ENCODE assay signal across 10 cellular contexts in genomic region chr16:67326115-67326471, GRCh38. TPM values are rescaled to one million over a fixed set of nuclear protein-coding genes. Genes with fewer than 3 reads are reported as not detected.
DNase-seq lines count a peak whose midpoint lies in the region; ATAC-seq and TF ChIP-seq lines count a peak whose summit lies in the region.
"Had no signal": no experiment of that assay in that cellular context is flagged by ENCODE, and none has a peak within 500 bp of the region (broad histone marks: within the 10 kb centered on the region; RNA-seq: fewer than 3 reads in every experiment).

No MANE protein-coding gene starts in this region.

- H3K27ac ChIP-seq in right lobe of liver: no peak overlapping the region
- H3K27ac ChIP-seq in suprapubic skin: no peak overlapping the region
- H3K27ac ChIP-seq: C4-2B had no signal

- no peak overlapping the region for H3K27ac Mint-ChIP-seq in activated CD4-positive, alpha-beta T cell treated with anti-CD3 and anti-CD28 coated beads, Interleukin-2, amount 10 ng/mL, durations not matched to agents 7 days and 5 days

- 34% methylated on average over 9 of the region's 11 CpGs for WGBS in right lobe of liver (ENCODE audit: insufficient coverage, low coverage, low lambda C conversion rate, missing lambda C conversion rate)
- 43% methylated on average over 11 of the region's 11 CpGs for whole genome bisulfite sequencing in suprapubic skin

- CTCF ChIA-PET in activated CD4-positive, alpha-beta T cell treated with anti-CD3 and anti-CD28 coated beads, Interleukin-2, amount 10 ng/mL, durations not matched to agents 7 days and 5 days (lab: Charles Lee): interaction anchor here (0.6 to 3.1 kb wide), 6 partner anchors 28 to 586 kb away, joined by 3 to 9 read pairs (median 3); no protein-coding TSS in a partner anchor

- H3K4me1 Mint-ChIP-seq in activated CD4-positive, alpha-beta T cell treated with anti-CD3 and anti-CD28 coated beads, Interleukin-2, amount 10 ng/mL, durations not matched to agents 7 days and 5 days: peaks cover 8% of the 10 kb centered on the region

- H3K9me3 ChIP-seq in adipocyte (ENCODE audit: control insufficient read depth, low read length) (no peaks in the 10 kb centered on the region), right lobe of liver (no peaks in the 10 kb centered on the region), suprapubic skin (no peaks in the 10 kb centered on the region)

- H3K36me3 ChIP-seq in adipocyte (ENCODE audit: control insufficient read depth, insufficient read depth, low read length, severe bottlenecking) (no peaks in the 10 kb centered on the region), right lobe of liver (no peaks in the 10 kb centered on the region), suprapubic skin (no peaks in the 10 kb centered on the region)

- ATAC-seq in right lobe of liver (no peak), HG03457 (IDR thresholded peaks at IDR 0.05; ENCODE audit: unreplicated experiment) (no peak), esophagus mucosa (no peak)

- no peak for TF ChIP-seq POLR2A in right lobe of liver (IDR thresholded peaks at IDR 0.05)
- no peak for TF ChIP-seq POLR2A in suprapubic skin (IDR thresholded peaks at IDR 0.05)

- H3K4me3 Mint-ChIP-seq in activated CD4-positive, alpha-beta T cell treated with anti-CD3 and anti-CD28 coated beads, Interleukin-2, amount 10 ng/mL, durations not matched to agents 7 days and 5 days: peak overlapping the region; percentile 57

- no peaks in the 10 kb centered on the region for H3K9me3 Mint-ChIP-seq in activated CD4-positive, alpha-beta T cell treated with anti-CD3 and anti-CD28 coated beads, Interleukin-2, amount 10 ng/mL, durations not matched to agents 7 days and 5 days

- TF ChIP-seq CTCF in right lobe of liver (IDR thresholded peaks at IDR 0.05) (no peak), suprapubic skin (IDR thresholded peaks at IDR 0.05) (no peak)

- H3K4me3 ChIP-seq in adipocyte (ENCODE audit: low read length) (peak overlapping the region; percentile 68), right lobe of liver (peak overlapping the region in 2 of 3 donors; percentile 16 to 36), suprapubic skin (peak overlapping the region; percentile 50)

- no peak for TF ChIP-seq EP300 in suprapubic skin (IDR thresholded peaks at IDR 0.05)

- no peaks in the 10 kb centered on the region for H3K36me3 Mint-ChIP-seq in activated CD4-positive, alpha-beta T cell treated with anti-CD3 and anti-CD28 coated beads, Interleukin-2, amount 10 ng/mL, durations not matched to agents 7 days and 5 days (ENCODE audit: low read depth)

- no peak for DNase-seq in activated CD4-positive, alpha-beta T cell treated with anti-CD3 and anti-CD28 coated beads, Interleukin-2, amount 10 ng/mL, durations not matched to agents 7 days and 5 days
- DNase-seq in activated CD4-positive, alpha-beta T cell treated with anti-CD3 and anti-CD28 coated beads, Interleukin-2, amount 50 U/mL, for 48 hours: no peak
- DNase-seq in adipocyte (ENCODE audit: low read depth) (no peak), right lobe of liver (no peak), suprapubic skin (ENCODE audit: low spot score in 2 of 2) (no peak), NOMO-1 treated with dmso at 0.1 percent for 144 hours (lab: John Stamatoyannopoulos, UW; ENCODE audit: unreplicated experiment) (no peak)
- DNase-seq: activated effector memory CD4-positive, alpha-beta T cell treated with Interleukin-2 at 50 U/mL for 16 hours had no signal

- H3K27me3 ChIP-seq in adipocyte (replicated peaks; ENCODE audit: control insufficient read depth, insufficient read depth, low read length) (no peaks in the 10 kb centered on the region), right lobe of liver (no peaks in the 10 kb centered on the region), suprapubic skin (no peaks in the 10 kb centered on the region)

- POLR2A ChIA-PET in activated CD4-positive, alpha-beta T cell treated with anti-CD3 and anti-CD28 coated beads, Interleukin-2, amount 10 ng/mL, durations not matched to agents 7 days and 5 days (lab: Charles Lee): no interaction called here

- H3K4me1 ChIP-seq in adipocyte (ENCODE audit: control insufficient read depth, insufficient read depth, low read length) (peaks cover 7% of the 10 kb centered on the region), right lobe of liver (peaks cover 0 to 6% (median 0%) of the 10 kb centered on the region in 4 donors), suprapubic skin (peaks cover 17% of the 10 kb centered on the region)

- intact Hi-C loops in right lobe of liver (cut with DNase I): no loop called here

- peak overlapping the region; percentile 62 for H3K9ac ChIP-seq in adipocyte (ENCODE audit: low read length)

- peaks cover 51% of the 10 kb centered on the region for H3K27me3 Mint-ChIP-seq in activated CD4-positive, alpha-beta T cell treated with anti-CD3 and anti-CD28 coated beads, Interleukin-2, amount 10 ng/mL, durations not matched to agents 7 days and 5 days

RNA-seq across cellular contexts. Expression of gene KCTD19, which starts 0.4 kb away (rescaled TPM):
- not detected for total RNA-seq in activated CD4-positive, alpha-beta T cell treated with anti-CD3 and anti-CD28 coated beads, Interleukin-2, amount 10 ng/mL, durations not matched to agents 7 days and 5 days
- total RNA-seq in right lobe of liver: not detected
- under 1 TPM in 1 of 4 donors, not detected in 3; 0.25 TPM for total RNA-seq in suprapubic skin
- not detected for total RNA-seq in esophagus mucosa

RNA-seq across cellular contexts. Expression of gene LRRC36, which starts 0.5 kb away (rescaled TPM):
- total RNA-seq in activated CD4-positive, alpha-beta T cell treated with anti-CD3 and anti-CD28 coated beads, Interleukin-2, amount 10 ng/mL, durations not matched to agents 7 days and 5 days: not detected
- total RNA-seq in right lobe of liver: not detected
- under 1 TPM in 2 of 4 donors, not detected in 2; 0.42 to 0.56 TPM for total RNA-seq in suprapubic skin
- not detected for total RNA-seq in esophagus mucosa

RNA-seq across cellular contexts. Expression of gene PLEKHG4, which starts 46.8 kb away (rescaled TPM):
- 10 to 100 TPM; 15.7 TPM for total RNA-seq in activated CD4-positive, alpha-beta T cell treated with anti-CD3 and anti-CD28 coated beads, Interleukin-2, amount 10 ng/mL, durations not matched to agents 7 days and 5 days
- total RNA-seq in right lobe of liver (under 1 TPM; 0.09 to 0.53 (median 0.20) TPM), suprapubic skin (10 to 100 TPM; 13.8 to 36.8 (median 26.9) TPM), esophagus mucosa (4.9 TPM)
